ENCODE assay signal across 1 cellular context in the genomic region with DNA sequence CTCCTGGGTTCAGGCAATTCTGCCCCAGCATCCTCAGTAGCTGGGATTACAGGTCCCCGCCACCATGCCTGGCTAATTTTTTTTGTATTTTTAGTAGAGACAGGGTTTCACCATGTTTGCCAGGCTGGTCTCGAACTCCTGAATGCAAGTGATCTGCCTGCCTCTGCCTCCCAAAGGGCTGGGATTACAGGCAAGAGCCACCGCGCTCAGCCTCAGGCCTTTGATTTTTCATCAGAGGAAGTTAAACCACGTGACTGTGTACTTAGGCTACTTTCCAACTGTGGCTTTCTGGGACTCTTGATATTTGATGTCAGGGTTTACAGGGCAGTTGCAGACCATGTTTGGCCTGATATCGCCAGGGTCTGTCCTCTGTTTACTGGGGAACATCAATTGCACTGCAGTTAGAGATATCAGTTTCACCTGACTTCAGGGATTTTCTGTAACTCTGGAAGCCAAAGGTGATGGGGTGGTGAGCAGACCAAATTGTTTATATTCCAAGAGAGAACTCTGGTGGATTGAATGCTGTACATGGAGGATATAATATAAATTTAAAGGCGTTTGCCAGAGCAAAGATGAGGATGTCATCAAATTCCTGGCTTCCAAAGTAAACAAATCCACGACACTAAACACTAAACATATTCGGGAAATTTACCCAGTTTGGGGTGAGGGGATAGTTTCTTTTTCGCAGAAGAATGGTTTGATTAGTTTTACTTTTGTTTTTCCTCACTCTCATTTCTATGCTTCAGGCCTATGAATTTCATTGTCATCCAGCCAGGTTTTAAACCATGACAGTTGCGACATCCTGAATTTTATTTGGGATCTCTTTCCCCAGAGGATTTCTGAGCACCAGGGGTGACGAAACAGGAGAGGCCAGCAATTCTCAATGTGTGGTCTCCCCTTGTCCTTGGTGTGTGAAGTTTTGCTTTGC.
TF ChIP-seq lines count a peak whose summit lies in the region.

No MANE protein-coding gene starts in this region.

TF ChIP-seq in HepG2, 621 proteins besides CTCF, POLR2A, EP300 and RAD21 (continued from another document and continues in another):
- TF ChIP-seq, protein P1, sequence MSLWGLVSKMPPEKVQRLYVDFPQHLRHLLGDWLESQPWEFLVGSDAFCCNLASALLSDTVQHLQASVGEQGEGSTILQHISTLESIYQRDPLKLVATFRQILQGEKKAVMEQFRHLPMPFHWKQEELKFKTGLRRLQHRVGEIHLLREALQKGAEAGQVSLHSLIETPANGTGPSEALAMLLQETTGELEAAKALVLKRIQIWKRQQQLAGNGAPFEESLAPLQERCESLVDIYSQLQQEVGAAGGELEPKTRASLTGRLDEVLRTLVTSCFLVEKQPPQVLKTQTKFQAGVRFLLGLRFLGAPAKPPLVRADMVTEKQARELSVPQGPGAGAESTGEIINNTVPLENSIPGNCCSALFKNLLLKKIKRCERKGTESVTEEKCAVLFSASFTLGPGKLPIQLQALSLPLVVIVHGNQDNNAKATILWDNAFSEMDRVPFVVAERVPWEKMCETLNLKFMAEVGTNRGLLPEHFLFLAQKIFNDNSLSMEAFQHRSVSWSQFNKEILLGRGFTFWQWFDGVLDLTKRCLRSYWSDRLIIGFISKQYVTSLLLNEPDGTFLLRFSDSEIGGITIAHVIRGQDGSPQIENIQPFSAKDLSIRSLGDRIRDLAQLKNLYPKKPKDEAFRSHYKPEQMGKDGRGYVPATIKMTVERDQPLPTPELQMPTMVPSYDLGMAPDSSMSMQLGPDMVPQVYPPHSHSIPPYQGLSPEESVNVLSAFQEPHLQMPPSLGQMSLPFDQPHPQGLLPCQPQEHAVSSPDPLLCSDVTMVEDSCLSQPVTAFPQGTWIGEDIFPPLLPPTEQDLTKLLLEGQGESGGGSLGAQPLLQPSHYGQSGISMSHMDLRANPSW (CRISPR knock-in tag; IDR thresholded peaks at IDR 0.05; ENCODE audit: borderline replicate concordance): peak; percentile 53; the same call in 1 of the 2 replicates
- TF ChIP-seq HIVEP1 (CRISPR knock-in tag; IDR thresholded peaks at IDR 0.05): peak; percentile 59; the same call in 1 of the 2 replicates
- no peak for TF ChIP-seq MLXIP (CRISPR knock-in tag; IDR thresholded peaks at IDR 0.05; ENCODE audit: borderline replicate concordance)
- 0 out of 2 replicates have a peak, but pooled peaks have one; percentile 59 for TF ChIP-seq NAIF1 (CRISPR knock-in tag; IDR thresholded peaks at IDR 0.05; ENCODE audit: borderline replicate concordance)
- peak; percentile 89 for TF ChIP-seq ISL2 (CRISPR knock-in tag; IDR thresholded peaks at IDR 0.05)
- TF ChIP-seq, protein P2, sequence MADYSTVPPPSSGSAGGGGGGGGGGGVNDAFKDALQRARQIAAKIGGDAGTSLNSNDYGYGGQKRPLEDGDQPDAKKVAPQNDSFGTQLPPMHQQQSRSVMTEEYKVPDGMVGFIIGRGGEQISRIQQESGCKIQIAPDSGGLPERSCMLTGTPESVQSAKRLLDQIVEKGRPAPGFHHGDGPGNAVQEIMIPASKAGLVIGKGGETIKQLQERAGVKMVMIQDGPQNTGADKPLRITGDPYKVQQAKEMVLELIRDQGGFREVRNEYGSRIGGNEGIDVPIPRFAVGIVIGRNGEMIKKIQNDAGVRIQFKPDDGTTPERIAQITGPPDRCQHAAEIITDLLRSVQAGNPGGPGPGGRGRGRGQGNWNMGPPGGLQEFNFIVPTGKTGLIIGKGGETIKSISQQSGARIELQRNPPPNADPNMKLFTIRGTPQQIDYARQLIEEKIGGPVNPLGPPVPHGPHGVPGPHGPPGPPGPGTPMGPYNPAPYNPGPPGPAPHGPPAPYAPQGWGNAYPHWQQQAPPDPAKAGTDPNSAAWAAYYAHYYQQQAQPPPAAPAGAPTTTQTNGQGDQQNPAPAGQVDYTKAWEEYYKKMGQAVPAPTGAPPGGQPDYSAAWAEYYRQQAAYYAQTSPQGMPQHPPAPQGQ (CRISPR knock-in tag; IDR thresholded peaks at IDR 0.05; ENCODE audit: borderline replicate concordance): no peak
- TF ChIP-seq ZNF775 (CRISPR knock-in tag; IDR thresholded peaks at IDR 0.05; ENCODE audit: borderline replicate concordance): no peak
- TF ChIP-seq ZNF230 (CRISPR knock-in tag; IDR thresholded peaks at IDR 0.05): no peak
- no peak for TF ChIP-seq ZNF816 (CRISPR knock-in tag; IDR thresholded peaks at IDR 0.05; ENCODE audit: borderline replicate concordance)
- TF ChIP-seq RORA (CRISPR knock-in tag; IDR thresholded peaks at IDR 0.05): no peak
- TF ChIP-seq ZFP37 (CRISPR knock-in tag; IDR thresholded peaks at IDR 0.05; ENCODE audit: borderline replicate concordance): no peak
- TF ChIP-seq EED (CRISPR knock-in tag; IDR thresholded peaks at IDR 0.05): no peak
- TF ChIP-seq, protein P3, sequence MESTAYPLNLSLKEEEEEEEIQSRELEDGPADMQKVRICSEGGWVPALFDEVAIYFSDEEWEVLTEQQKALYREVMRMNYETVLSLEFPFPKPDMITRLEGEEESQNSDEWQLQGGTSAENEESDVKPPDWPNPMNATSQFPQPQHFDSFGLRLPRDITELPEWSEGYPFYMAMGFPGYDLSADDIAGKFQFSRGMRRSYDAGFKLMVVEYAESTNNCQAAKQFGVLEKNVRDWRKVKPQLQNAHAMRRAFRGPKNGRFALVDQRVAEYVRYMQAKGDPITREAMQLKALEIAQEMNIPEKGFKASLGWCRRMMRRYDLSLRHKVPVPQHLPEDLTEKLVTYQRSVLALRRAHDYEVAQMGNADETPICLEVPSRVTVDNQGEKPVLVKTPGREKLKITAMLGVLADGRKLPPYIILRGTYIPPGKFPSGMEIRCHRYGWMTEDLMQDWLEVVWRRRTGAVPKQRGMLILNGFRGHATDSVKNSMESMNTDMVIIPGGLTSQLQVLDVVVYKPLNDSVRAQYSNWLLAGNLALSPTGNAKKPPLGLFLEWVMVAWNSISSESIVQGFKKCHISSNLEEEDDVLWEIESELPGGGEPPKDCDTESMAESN (CRISPR knock-in tag; conservative IDR thresholded peaks at IDR 0.05): peak; percentile 52
- peak; percentile 50; the same call in 1 of the 2 replicates for TF ChIP-seq TFAP4 (IDR thresholded peaks at IDR 0.05; ENCODE audit: borderline replicate concordance, low read depth)
- no peak for TF ChIP-seq ZNF713 (CRISPR knock-in tag; IDR thresholded peaks at IDR 0.05)
- TF ChIP-seq CEBPZ (IDR thresholded peaks at IDR 0.05; ENCODE audit: low read length): no peak
- no peak for TF ChIP-seq CBFB (CRISPR knock-in tag; IDR thresholded peaks at IDR 0.05)
- TF ChIP-seq SIX4 (CRISPR knock-in tag; IDR thresholded peaks at IDR 0.05): peak; percentile 63; the same call in 1 of the 2 replicates
- no peak for TF ChIP-seq ZSCAN20 (CRISPR knock-in tag; IDR thresholded peaks at IDR 0.05; ENCODE audit: borderline replicate concordance)
- TF ChIP-seq RBM39 (IDR thresholded peaks at IDR 0.05; ENCODE audit: low read depth, low read length, poor library complexity, severe bottlenecking): no peak
- TF ChIP-seq TARDBP (CRISPR knock-in tag; IDR thresholded peaks at IDR 0.05): peak; percentile 72
- no peak for TF ChIP-seq ZNF841 (CRISPR knock-in tag; IDR thresholded peaks at IDR 0.05; ENCODE audit: borderline replicate concordance)
- no peak for TF ChIP-seq ZSCAN25 (CRISPR knock-in tag; IDR thresholded peaks at IDR 0.05)
- no peak for TF ChIP-seq SUZ12 (IDR thresholded peaks at IDR 0.05; ENCODE audit: low read depth, low read length)
- TF ChIP-seq EHMT2 (IDR thresholded peaks at IDR 0.05; ENCODE audit: borderline replicate concordance, low read depth, low read length): peak; percentile 61
- TF ChIP-seq CERS6 (CRISPR knock-in tag; IDR thresholded peaks at IDR 0.05): no peak
- peak; percentile 93 for TF ChIP-seq RCOR2 (CRISPR knock-in tag; IDR thresholded peaks at IDR 0.05)
- TF ChIP-seq, protein P4, sequence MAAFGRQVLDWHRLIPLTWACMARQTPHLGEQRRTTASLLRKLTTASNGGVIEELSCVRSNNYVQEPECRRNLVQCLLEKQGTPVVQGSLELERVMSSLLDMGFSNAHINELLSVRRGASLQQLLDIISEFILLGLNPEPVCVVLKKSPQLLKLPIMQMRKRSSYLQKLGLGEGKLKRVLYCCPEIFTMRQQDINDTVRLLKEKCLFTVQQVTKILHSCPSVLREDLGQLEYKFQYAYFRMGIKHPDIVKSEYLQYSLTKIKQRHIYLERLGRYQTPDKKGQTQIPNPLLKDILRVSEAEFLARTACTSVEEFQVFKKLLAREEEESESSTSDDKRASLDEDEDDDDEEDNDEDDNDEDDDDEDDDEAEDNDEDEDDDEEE (CRISPR knock-in tag; IDR thresholded peaks at IDR 0.05): no peak
- TF ChIP-seq ZNF143 (CRISPR knock-in tag; IDR thresholded peaks at IDR 0.05): peak; percentile 75
- peak; percentile 94 for TF ChIP-seq CEBPB (IDR thresholded peaks at IDR 0.05; ENCODE audit: borderline replicate concordance, low read depth, low read length)
- no peak for TF ChIP-seq ZNF343 (CRISPR knock-in tag; IDR thresholded peaks at IDR 0.05)
- TF ChIP-seq ZKSCAN8 (CRISPR knock-in tag; IDR thresholded peaks at IDR 0.05; ENCODE audit: borderline replicate concordance): no peak; the same call in 1 of the 2 replicates
- peak; percentile 70 for TF ChIP-seq RFXANK (CRISPR knock-in tag; IDR thresholded peaks at IDR 0.05)
- TF ChIP-seq ZNF510 (CRISPR knock-in tag; IDR thresholded peaks at IDR 0.05; ENCODE audit: low read depth): no peak
- 0 out of 2 replicates have a peak, but pooled peaks have one; percentile 70 for TF ChIP-seq ZNF564 (CRISPR knock-in tag; IDR thresholded peaks at IDR 0.05)
- peak; percentile 95 for TF ChIP-seq SALL1 (CRISPR knock-in tag; IDR thresholded peaks at IDR 0.05)
- no peak for TF ChIP-seq CENPX (CRISPR knock-in tag; IDR thresholded peaks at IDR 0.05)
- no peak for TF ChIP-seq SCMH1 (CRISPR knock-in tag; IDR thresholded peaks at IDR 0.05; ENCODE audit: borderline replicate concordance)
- peak; percentile 14; the same call in 1 of the 2 replicates for TF ChIP-seq ZNF607 (CRISPR knock-in tag; IDR thresholded peaks at IDR 0.05; ENCODE audit: borderline replicate concordance)
- TF ChIP-seq GATAD1 (CRISPR knock-in tag; IDR thresholded peaks at IDR 0.05): peak; percentile 78
- TF ChIP-seq HDAC1 (CRISPR knock-in tag; IDR thresholded peaks at IDR 0.05): peak; percentile 92
